In the genomic region with DNA sequence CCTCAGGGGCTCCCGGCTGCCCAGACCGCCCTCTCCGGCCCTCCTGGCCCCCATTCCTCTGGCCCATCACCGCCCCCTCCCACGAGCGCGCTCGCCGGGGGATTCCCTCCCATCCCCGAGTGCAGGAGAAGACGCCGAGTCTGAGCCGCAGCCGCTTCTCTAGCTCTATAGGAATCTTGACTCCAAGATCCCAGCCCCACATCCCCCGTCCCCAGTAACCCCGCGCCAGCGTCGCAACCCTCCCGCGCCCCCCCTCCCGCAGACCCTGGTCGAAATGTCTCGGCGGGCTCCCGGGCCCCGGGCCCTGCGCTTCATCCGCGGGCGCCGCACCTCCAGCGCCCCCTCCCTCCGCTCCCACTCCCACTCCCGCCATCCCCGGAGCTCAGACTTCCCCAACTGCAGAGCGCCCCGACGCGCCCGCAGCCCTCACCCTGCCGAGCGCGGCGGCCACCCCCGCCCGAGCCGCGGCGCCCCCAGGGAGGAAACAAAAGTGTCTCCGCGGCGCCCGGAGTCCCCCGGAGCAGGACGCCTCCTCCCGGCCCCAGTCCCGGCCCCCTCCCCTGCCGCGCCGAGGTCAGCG, we compare ENCODE assay signal across 8 cellular contexts. TPM values are rescaled to one million over a fixed set of nuclear protein-coding genes. Genes with fewer than 3 reads are reported as not detected.
DNase-seq lines count a peak whose midpoint lies in the region; ATAC-seq and TF ChIP-seq lines count a peak whose summit lies in the region.

No MANE protein-coding gene starts in this region.

- DNase-seq in stimulated activated CD4-positive, alpha-beta T cell treated with anti-CD3 and anti-CD28 coated beads, Interleukin-12 subunit alpha, Interleukin-12 subunit beta, amount 100 ng/mL, for 4 hours, result peak; percentile 46
- DNase-seq in stimulated activated CD4-positive, alpha-beta T cell treated with anti-CD3 and anti-CD28 coated beads, Interleukin-1b, Interleukin-23, amount 100 ng/mL, for 48 hours, result no peak
- peak; percentile 43 for DNase-seq in activated naive CD4-positive, alpha-beta T cell treated with Interleukin-2 at 50 U/mL for 16 hours
- DNase-seq in heart left ventricle (peak; percentile 33 to 79 (median 51)), putamen (ENCODE audit: low spot score) (peak; percentile 27), globus pallidus (ENCODE audit: low spot score) (no peak), amniotic stem cell (lab: John Stamatoyannopoulos, UW) (no peak)

- H3K27ac ChIP-seq in heart left ventricle, result peak overlapping the region; percentile 83 to 97 (median 93)

- TF ChIP-seq CTCF in heart left ventricle (IDR thresholded peaks at IDR 0.05), result no peak

- peaks cover 0 to 53% (median 17%) of the 10 kb centered on the region in 12 donors for H3K4me1 ChIP-seq in heart left ventricle

- ATAC-seq in HG03565 (IDR thresholded peaks at IDR 0.05; ENCODE audit: unreplicated experiment), result peak; percentile 2
- ATAC-seq in heart left ventricle, result peak; percentile 6 to 57 (median 38)

- H3K27me3 ChIP-seq in heart left ventricle, result peaks cover 0 to 18% (median 0%) of the 10 kb centered on the region in 9 donors

- no peaks in the 10 kb centered on the region for H3K9me3 ChIP-seq in heart left ventricle

- intact Hi-C loops in heart left ventricle (cut with DNase I), result loop anchor here in 9 of 10 donors (1.0 to 10.0 kb wide), 17 partner anchors 41 to 239 kb away; no protein-coding TSS in a partner anchor

- WGBS in heart left ventricle, 4 donors, result 0 to 1% (median 1%) methylated on average over 12 to 62 of the region's 62 CpGs

- no peaks in the 10 kb centered on the region for H3K36me3 ChIP-seq in heart left ventricle

- peak overlapping the region; percentile 68 to 95 (median 86) for H3K4me3 ChIP-seq in heart left ventricle

- no peak for TF ChIP-seq POLR2A in heart left ventricle (IDR thresholded peaks at IDR 0.05)

RNA-seq across cellular contexts. Expression of gene ELMO1, which starts 0.5 kb away (rescaled TPM):
- 10 to 100 TPM in 8 of 9 donors, 1 to 10 TPM in 1; 9.8 to 38.6 (median 15.3) TPM for total RNA-seq in heart left ventricle
- 1 to 10 TPM; 6.9 to 7.9 TPM for polyA plus RNA-seq in heart left ventricle

Comparison
In these comparisons a context has a peak if more than half of its experiments do, and no peak if none do; other contexts are left out.
1. DNase-seq: peak in stimulated activated CD4-positive, alpha-beta T cell treated with anti-CD3 and anti-CD28 coated beads, Interleukin-12 subunit alpha, Interleukin-12 subunit beta, amount 100 ng/mL, for 4 hours (single experiment), activated naive CD4-positive, alpha-beta T cell treated with Interleukin-2 at 50 U/mL for 16 hours (single experiment), heart left ventricle (5 of 5) and putamen (single experiment); none in stimulated activated CD4-positive, alpha-beta T cell treated with anti-CD3 and anti-CD28 coated beads, Interleukin-1b, Interleukin-23, amount 100 ng/mL, for 48 hours (single experiment), globus pallidus (single experiment) and amniotic stem cell (single experiment).